8 cellular contexts compared by ENCODE assay signal in genomic region chr9:125407974-125408900, GRCh38.
DNase-seq lines count a peak whose midpoint lies in the region; ATAC-seq, FAIRE-seq and TF ChIP-seq lines count a peak whose summit lies in the region.

No MANE protein-coding gene starts in this region.

- H3K27me3 ChIP-seq in IMR-90 (ENCODE audit: control insufficient read depth, insufficient read depth, low read length) (no peaks in the 10 kb centered on the region), neuron (ENCODE audit: insufficient read depth, low read length) (peaks cover 2% of the 10 kb centered on the region), stomach (peaks cover 0 to 25% (median 23%) of the 10 kb centered on the region in 3 donors)

- peak overlapping the region; percentile 85 for H3K4me3 ChIP-seq in A549
- H3K4me3 ChIP-seq in IMR-90 (ENCODE audit: insufficient read depth, low read depth, low read length), result peak overlapping the region; percentile 82
- peak overlapping the region; percentile 34 for H3K4me3 ChIP-seq in neuron (ENCODE audit: low read length)
- peak overlapping the region; percentile 67 to 75 (median 70) for H3K4me3 ChIP-seq in stomach

- TF ChIP-seq EP300 in A549 (IDR thresholded peaks at IDR 0.05) (no peak), stomach (IDR thresholded peaks at IDR 0.05) (no peak)

- CTCF ChIA-PET in A549 (lab: Yijun Ruan, JAX) (interaction anchor here (0.6 to 4.2 kb wide), 79 partner anchors 9 to 1100 kb away, joined by 3 to 97 read pairs (median 4); partner anchors contain the start of gene MAPKAP1), IMR-90 (lab: Yijun Ruan, JAX) (interaction anchor here (0.6 to 1.6 kb wide), 4 partner anchors 143 to 990 kb away, joined by 3 to 6 read pairs (median 4); no protein-coding TSS in a partner anchor)

- no TSS peak for BruUV-seq in IMR-90 (replicated peaks; lab: Mats Ljungman, UMichigan)

- H2AK5ac ChIP-seq in IMR-90 (ENCODE audit: low read depth, low read length), result peak overlapping the region; percentile 54; the same call in 1 of the 2 replicates

- intact Hi-C loops in IMR-90 (cut with micrococcal nuclease) (loop anchor here (1.0 to 10.0 kb wide), 6 partner anchors 151 to 1087 kb away; partner anchors contain the start of gene MAPKAP1), stomach (cut with DNase I; ENCODE audit: low total_unique reads) (loop anchor here (5.0 kb wide), 1 partner anchor 819 kb away; no protein-coding TSS in a partner anchor)

- peak overlapping the region; percentile 74 for H3K14ac ChIP-seq in IMR-90 (replicated peaks; ENCODE audit: low read depth, low read length)

- TF ChIP-seq POLR2A in A549 (IDR thresholded peaks at IDR 0.05; ENCODE audit: low read length) (no peak), IMR-90 (IDR thresholded peaks at IDR 0.05; ENCODE audit: low read depth, low read length) (0 out of 2 replicates have a peak, but pooled peaks have one; percentile 51), stomach (IDR thresholded peaks at IDR 0.05) (no peak)

- DNase-seq in A549 (ENCODE audit: low read depth in 1 of 2, low spot score in 1 of 2), result peak; percentile 74 to 96
- DNase-seq in IMR-90, result peak; percentile 56
- DNase-seq in RKO (ENCODE audit: low spot score), result peak; percentile 64
- DNase-seq in activated effector memory CD4-positive, alpha-beta T cell treated with anti-CD3 and anti-CD28 coated beads, Interleukin-2, amount 50 U/mL, for 16 hours, result peak; percentile 90
- DNase-seq in foreskin melanocyte, result peak; percentile 36
- DNase-seq in stomach, result peak; percentile 77

- peak overlapping the region; percentile 81 for H4K5ac ChIP-seq in IMR-90 (ENCODE audit: low read depth, low read length)

- 0 out of 2 replicates have a peak overlapping the region, but pooled peaks have one; percentile 26 for H2BK20ac ChIP-seq in IMR-90 (ENCODE audit: low read depth, low read length)

- in situ Hi-C loops in IMR-90 (cut with MboI; ENCODE audit: low sequenced_read_pairs), result loop anchor here (5.0 to 25.0 kb wide), 4 partner anchors 227 to 1079 kb away; no protein-coding TSS in a partner anchor

- no peak overlapping the region for H2BK15ac ChIP-seq in IMR-90 (ENCODE audit: low read depth, low read length)

- H3K4me2 ChIP-seq in A549 (peak overlapping the region; percentile 93), IMR-90 (ENCODE audit: low read depth, low read length) (peak overlapping the region; percentile 95)

- peak overlapping the region; percentile 77 for H4K91ac ChIP-seq in IMR-90 (ENCODE audit: insufficient read depth, low read depth, low read length)

- 52% methylated on average over 23 of the region's 104 CpGs for WGBS in A549 (ENCODE audit: missing lambda C conversion rate)
- WGBS in IMR-90 (ENCODE audit: extremely low coverage in 2 of 2, insufficient read length in 1 of 2), 2 experiments, result 3% methylated on average over 40 of the region's 104 CpGs; no CpG with 5 or more reads in 1 of the 2 experiments
- 3 to 10% (median 4%) methylated on average over 43 to 104 of the region's 104 CpGs for WGBS in stomach, 5 donors

- H3K56ac ChIP-seq in IMR-90 (ENCODE audit: extremely low read depth, insufficient read depth, low read length), result no peak overlapping the region

- TF ChIP-seq RAD21 in A549 (conservative IDR thresholded peaks at IDR 0.05 in 1 of 2, IDR thresholded peaks at IDR 0.05 in 1 of 2) (peak; percentile 93 to 98), IMR-90 (IDR thresholded peaks at IDR 0.05; ENCODE audit: low read length) (peak; percentile 96)

- ATAC-seq in A549 (peak; percentile 79 to 92), GM18861 (IDR thresholded peaks at IDR 0.05; ENCODE audit: unreplicated experiment) (peak; percentile 55), IMR-90 (ENCODE audit: low read depth) (peak; percentile 93)

- H3K18ac ChIP-seq in IMR-90 (ENCODE audit: low read depth, low read length), result peak overlapping the region; percentile 46; the same call in 1 of the 2 replicates

- POLR2A ChIA-PET in A549 (lab: Yijun Ruan, JAX), result interaction anchor here (0.7 to 1.2 kb wide), 6 partner anchors 23 to 990 kb away, joined by 3 to 4 read pairs (median 3); partner anchors contain the start of genes GAPVD1 and HSPA5
- POLR2A ChIA-PET in IMR-90 (lab: Charles Lee; ENCODE audit: unreplicated experiment), result no interaction called here

- H3K79me1 ChIP-seq in IMR-90 (ENCODE audit: low read depth in 1 of 2, low read length in 2 of 2), result peaks cover 0 to 6% of the 10 kb centered on the region in 2 experiments; a peak in 1 of 4 replicates

- H2AFZ ChIP-seq in IMR-90 (replicated peaks; ENCODE audit: low read length, poor library complexity), result peak overlapping the region; percentile 91
- peak overlapping the region; percentile 78 for H2AFZ ChIP-seq in neuron (ENCODE audit: low read depth, low read length)

- H2BK120ac ChIP-seq in IMR-90 (ENCODE audit: low read depth, low read length), result peak overlapping the region; percentile 68

- H3K9me1 ChIP-seq in IMR-90 (ENCODE audit: insufficient read depth, low read length), result peaks cover 8% of the 10 kb centered on the region

- no peaks in the 10 kb centered on the region for H4K20me1 ChIP-seq in IMR-90 (ENCODE audit: insufficient read depth, low read length)

- H2BK5ac ChIP-seq in IMR-90 (ENCODE audit: low read depth, low read length, poor library complexity, severe bottlenecking), result peak overlapping the region; percentile 39

- peak overlapping the region; percentile 18 for H2AK9ac ChIP-seq in IMR-90 (replicated peaks; ENCODE audit: low read depth, low read length, poor library complexity)

- FAIRE-seq in A549 (lab: Jason Lieb, UNC), result no peak

- dilution Hi-C loops in IMR-90 (cut with HindIII; ENCODE audit: low sequenced_read_pairs, unreplicated experiment), result no loop called here

- 0 out of 2 replicates have a peak overlapping the region, but pooled peaks have one; percentile 23 for H3K23ac ChIP-seq in IMR-90 (ENCODE audit: low read depth, low read length)

- H3K4me1 ChIP-seq in A549 (0 out of 3 replicates have a peak, but pooled peaks cover 4% of the 10 kb centered on the region), IMR-90 (ENCODE audit: control insufficient read depth, insufficient read depth, low read length) (peaks cover 3% of the 10 kb centered on the region; the same call in 1 of the 2 replicates), neuron (ENCODE audit: insufficient read depth, low read length) (peaks cover 4% of the 10 kb centered on the region), stomach (peaks cover 11 to 16% (median 13%) of the 10 kb centered on the region in 4 donors)

- peak overlapping the region; percentile 73 for H3K9ac ChIP-seq in IMR-90 (ENCODE audit: low read depth, low read length)

- H3K27ac ChIP-seq in A549, result peak overlapping the region; percentile 88
- H3K27ac ChIP-seq in IMR-90 (ENCODE audit: insufficient read depth, low read length), result peak overlapping the region; percentile 69
- peak overlapping the region; percentile 5 to 71 (median 64) for H3K27ac ChIP-seq in stomach

- H3K9me3 ChIP-seq in A549 (no peaks in the 10 kb centered on the region), IMR-90 (ENCODE audit: control insufficient read depth, insufficient read depth, low read length) (peaks cover 2% of the 10 kb centered on the region; the same call in 1 of the 2 replicates), neuron (ENCODE audit: low read length) (no peaks in the 10 kb centered on the region), stomach (no peaks in the 10 kb centered on the region)

- H4K8ac ChIP-seq in IMR-90 (ENCODE audit: low read depth in 2 of 2, low read length in 2 of 2), result peak overlapping the region; percentile 80

- H3K36me3 ChIP-seq in IMR-90 (ENCODE audit: control insufficient read depth, insufficient read depth, low read length) (no peaks in the 10 kb centered on the region), neuron (ENCODE audit: insufficient read depth, low read length) (no peaks in the 10 kb centered on the region), stomach (no peaks in the 10 kb centered on the region)

- TF ChIP-seq CTCF in A549 (IDR thresholded peaks at IDR 0.05), result peak; percentile 94
- TF ChIP-seq CTCF in IMR-90 (conservative IDR thresholded peaks at IDR 0.05; ENCODE audit: low read depth, low read length), result peak; percentile 95
- TF ChIP-seq CTCF in stomach (IDR thresholded peaks at IDR 0.05), result peak in 6 of 7 experiments; percentile 7 to 86 (median 65)

- H3K4ac ChIP-seq in IMR-90 (ENCODE audit: low read depth, low read length), result peak overlapping the region; percentile 74

TF ChIP-seq in A549, 52 proteins besides CTCF, POLR2A, EP300 and RAD21 (continues in another document):
- TF ChIP-seq CEBPB (IDR thresholded peaks at IDR 0.05) (no peak), NPAS2 (CRISPR knock-in tag; IDR thresholded peaks at IDR 0.05; ENCODE audit: borderline replicate concordance) (no peak), ZSCAN20 (CRISPR knock-in tag; IDR thresholded peaks at IDR 0.05) (no peak)
- TF ChIP-seq, protein P1, sequence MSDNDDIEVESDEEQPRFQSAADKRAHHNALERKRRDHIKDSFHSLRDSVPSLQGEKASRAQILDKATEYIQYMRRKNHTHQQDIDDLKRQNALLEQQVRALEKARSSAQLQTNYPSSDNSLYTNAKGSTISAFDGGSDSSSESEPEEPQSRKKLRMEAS (IDR thresholded peaks at IDR 0.05), result peak; percentile 24

TF ChIP-seq in IMR-90, 13 proteins besides CTCF, POLR2A, EP300 and RAD21:
- TF ChIP-seq SMC3 (IDR thresholded peaks at IDR 0.05; ENCODE audit: low read depth, low read length) (peak; percentile 80), MAZ (IDR thresholded peaks at IDR 0.05; ENCODE audit: borderline replicate concordance, low read depth, low read length) (no peak; the same call in 1 of the 2 replicates)

Comparison
In these comparisons a context has a peak if more than half of its experiments do, and no peak if none do; other contexts are left out.
1. Peak in every context shown above with its lines: DNase-seq, ATAC-seq, H3K4me3 ChIP-seq and H3K27ac ChIP-seq.
2. DNase-seq: peak in every context shown above with its lines; median percentile 90 in activated effector memory CD4-positive, alpha-beta T cell treated with anti-CD3 and anti-CD28 coated beads, Interleukin-2, amount 50 U/mL, for 16 hours; 85 in A549; 77 in stomach; 64 in RKO; 56 in IMR-90; 36 in foreskin melanocyte.
3. H3K4me3 ChIP-seq: peak in every context shown above with its lines; median percentile 85 in A549; 82 in IMR-90; 70 in stomach; 34 in neuron.